Comparison of ENCODE assay signal across 8 cellular contexts in genomic region chr1:75632350-75632949, GRCh38. TPM values are rescaled to one million over a fixed set of nuclear protein-coding genes. Genes with fewer than 3 reads are reported as not detected.
DNase-seq lines count a peak whose midpoint lies in the region; ATAC-seq, FAIRE-seq and TF ChIP-seq lines count a peak whose summit lies in the region.

No MANE protein-coding gene starts in this region.

- no peak for ATAC-seq in activated CD8-positive, alpha-beta T cell treated with anti-CD3 and anti-CD28 coated beads for 36 hours
- no peak for ATAC-seq in activated CD8-positive, alpha-beta T cell treated with anti-CD3 and anti-CD28 coated beads, Interleukin-2, amount 10 ng/mL, durations not matched to agents 7 days and 5 days
- peak; percentile 70 for ATAC-seq in HG02588 (IDR thresholded peaks at IDR 0.05; ENCODE audit: unreplicated experiment)
- ATAC-seq in GM21447 (IDR thresholded peaks at IDR 0.05; ENCODE audit: unreplicated experiment): no peak

- H3K27me3 Mint-ChIP-seq in activated CD8-positive, alpha-beta T cell treated with anti-CD3 and anti-CD28 coated beads for 36 hours: peaks cover 15% of the 10 kb centered on the region
- peaks cover 9% of the 10 kb centered on the region for H3K27me3 Mint-ChIP-seq in activated CD8-positive, alpha-beta T cell treated with anti-CD3 and anti-CD28 coated beads, Interleukin-2, amount 10 ng/mL, durations not matched to agents 7 days and 5 days (ENCODE audit: low read depth)

- intact Hi-C loops in activated CD8-positive, alpha-beta T cell treated with anti-CD3 and anti-CD28 coated beads for 36 hours (cut with micrococcal nuclease): loop anchor here (10.0 kb wide), 1 partner anchor 368 kb away; no protein-coding TSS in a partner anchor

- no peaks in the 10 kb centered on the region for H3K4me1 Mint-ChIP-seq in activated CD8-positive, alpha-beta T cell treated with anti-CD3 and anti-CD28 coated beads for 36 hours (ENCODE audit: low read depth)
- no peaks in the 10 kb centered on the region for H3K4me1 Mint-ChIP-seq in activated CD8-positive, alpha-beta T cell treated with anti-CD3 and anti-CD28 coated beads, Interleukin-2, amount 10 ng/mL, durations not matched to agents 7 days and 5 days (ENCODE audit: low read depth)

- FAIRE-seq in bronchial epithelial cell (lab: Jason Lieb, UNC): no peak

- no peaks in the 10 kb centered on the region for H3K27me3 ChIP-seq in bronchial epithelial cell (ENCODE audit: control insufficient read depth, insufficient read depth, low read length)

- peak; percentile 80 for TF ChIP-seq CTCF in activated CD8-positive, alpha-beta T cell treated with anti-CD3 and anti-CD28 coated beads for 36 hours (IDR thresholded peaks at IDR 0.05)
- peak; percentile 65 for TF ChIP-seq CTCF in bronchial epithelial cell (IDR thresholded peaks at IDR 0.05; ENCODE audit: insufficient read depth, low read length, severe bottlenecking)

- H3K4me3 ChIP-seq in bronchial epithelial cell (ENCODE audit: low read depth, low read length): no peak overlapping the region

- H3K36me3 ChIP-seq in bronchial epithelial cell (ENCODE audit: control insufficient read depth, insufficient read depth, low read length): no peaks in the 10 kb centered on the region

- CTCF ChIA-PET in activated CD8-positive, alpha-beta T cell treated with anti-CD3 and anti-CD28 coated beads for 36 hours (lab: Charles Lee): interaction anchor here (0.6 to 2.5 kb wide), 5 partner anchors 15 to 366 kb away, joined by 3 to 8 read pairs (median 4); no protein-coding TSS in a partner anchor
- CTCF ChIA-PET in activated CD8-positive, alpha-beta T cell treated with anti-CD3 and anti-CD28 coated beads, Interleukin-2, amount 10 ng/mL, durations not matched to agents 7 days and 5 days (lab: Charles Lee): interaction anchor here (0.8 to 2.3 kb wide), 4 partner anchors 8 to 367 kb away, joined by 3 to 7 read pairs (median 4); no protein-coding TSS in a partner anchor

- H3K4me3 Mint-ChIP-seq in activated CD8-positive, alpha-beta T cell treated with anti-CD3 and anti-CD28 coated beads for 36 hours: no peak overlapping the region
- H3K4me3 Mint-ChIP-seq in activated CD8-positive, alpha-beta T cell treated with anti-CD3 and anti-CD28 coated beads, Interleukin-2, amount 10 ng/mL, durations not matched to agents 7 days and 5 days: no peak overlapping the region

- H3K36me3 Mint-ChIP-seq in activated CD8-positive, alpha-beta T cell treated with anti-CD3 and anti-CD28 coated beads for 36 hours (ENCODE audit: low read depth): no peaks in the 10 kb centered on the region
- H3K36me3 Mint-ChIP-seq in activated CD8-positive, alpha-beta T cell treated with anti-CD3 and anti-CD28 coated beads, Interleukin-2, amount 10 ng/mL, durations not matched to agents 7 days and 5 days (ENCODE audit: low read depth): no peaks in the 10 kb centered on the region

- no peak overlapping the region for H3K27ac Mint-ChIP-seq in activated CD8-positive, alpha-beta T cell treated with anti-CD3 and anti-CD28 coated beads for 36 hours
- H3K27ac Mint-ChIP-seq in activated CD8-positive, alpha-beta T cell treated with anti-CD3 and anti-CD28 coated beads, Interleukin-2, amount 10 ng/mL, durations not matched to agents 7 days and 5 days: no peak overlapping the region

- POLR2A ChIA-PET in activated CD8-positive, alpha-beta T cell treated with anti-CD3 and anti-CD28 coated beads for 36 hours (lab: Charles Lee): interaction anchor here (0.7 kb wide), 1 partner anchor 14 kb away, joined by 3 read pairs; no protein-coding TSS in a partner anchor
- POLR2A ChIA-PET in activated CD8-positive, alpha-beta T cell treated with anti-CD3 and anti-CD28 coated beads, Interleukin-2, amount 10 ng/mL, durations not matched to agents 7 days and 5 days (lab: Charles Lee): no interaction called here

- no peak for DNase-seq in activated CD8-positive, alpha-beta T cell treated with anti-CD3 and anti-CD28 coated beads for 36 hours
- DNase-seq in activated CD8-positive, alpha-beta T cell treated with anti-CD3 and anti-CD28 coated beads, Interleukin-2, amount 10 ng/mL, durations not matched to agents 7 days and 5 days: no peak
- DNase-seq in NCI-H345 (lab: John Stamatoyannopoulos, UW) (peak; percentile 51), bronchial epithelial cell (ENCODE audit: low read depth) (peak; percentile 40), lung microvascular endothelial cell (ENCODE audit: low read depth in 2 of 2) (peak; percentile 52 to 67)
- DNase-seq in stimulated activated CD4-positive, alpha-beta T cell treated with anti-CD3 and anti-CD28 coated beads, Interleukin-2, amount 100 ng/mL, for 48 hours: no peak

- no peaks in the 10 kb centered on the region for H3K9me3 Mint-ChIP-seq in activated CD8-positive, alpha-beta T cell treated with anti-CD3 and anti-CD28 coated beads for 36 hours
- H3K9me3 Mint-ChIP-seq in activated CD8-positive, alpha-beta T cell treated with anti-CD3 and anti-CD28 coated beads, Interleukin-2, amount 10 ng/mL, durations not matched to agents 7 days and 5 days (ENCODE audit: insufficient read depth): no peaks in the 10 kb centered on the region

RNA-seq across cellular contexts. Expression of gene SLC44A5, which starts 21.5 kb away (rescaled TPM):
- total RNA-seq in activated CD8-positive, alpha-beta T cell treated with anti-CD3 and anti-CD28 coated beads for 36 hours: under 1 TPM; 0.11 to 0.22 TPM
- under 1 TPM; 0.21 to 0.26 TPM for total RNA-seq in activated CD8-positive, alpha-beta T cell treated with anti-CD3 and anti-CD28 coated beads, Interleukin-2, amount 10 ng/mL, durations not matched to agents 7 days and 5 days
- total RNA-seq in bronchial epithelial cell (under 0.01 and 0.38 TPM in 2 replicates), lung microvascular endothelial cell (0.99 and 2.2 TPM in 2 replicates)

Comparison
In these comparisons a context has a peak if more than half of its experiments do, and no peak if none do; other contexts are left out.
1. DNase-seq: peak in NCI-H345 (single experiment), bronchial epithelial cell (single experiment) and lung microvascular endothelial cell (2 of 2); none in activated CD8-positive, alpha-beta T cell treated with anti-CD3 and anti-CD28 coated beads for 36 hours (single experiment), activated CD8-positive, alpha-beta T cell treated with anti-CD3 and anti-CD28 coated beads, Interleukin-2, amount 10 ng/mL, durations not matched to agents 7 days and 5 days (single experiment) and stimulated activated CD4-positive, alpha-beta T cell treated with anti-CD3 and anti-CD28 coated beads, Interleukin-2, amount 100 ng/mL, for 48 hours (0 of 2).